1 cellular context compared by ENCODE assay signal in the genomic region with DNA sequence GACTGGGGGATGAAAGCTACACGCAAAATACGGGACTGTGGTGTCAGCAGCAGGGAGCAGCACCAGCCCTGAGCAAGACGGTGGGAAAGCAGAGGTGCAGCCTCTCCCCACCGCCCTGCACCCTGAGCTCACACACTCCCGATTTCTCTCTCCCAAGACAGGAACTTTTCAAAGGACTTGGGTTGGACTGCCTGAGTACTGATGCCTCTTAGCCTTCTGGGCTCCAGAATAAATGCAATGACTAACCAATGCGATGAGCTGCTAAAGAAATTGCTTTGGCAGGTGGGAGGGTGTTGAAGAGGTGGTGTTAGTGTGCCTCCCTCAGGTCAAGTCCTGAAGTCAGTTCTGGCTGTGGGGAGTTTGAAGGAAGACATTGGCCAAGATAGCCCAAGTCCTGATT.
TF ChIP-seq lines count a peak whose summit lies in the region.

No MANE protein-coding gene starts in this region.

TF ChIP-seq in Ishikawa, 13 proteins besides CTCF, POLR2A, EP300 and RAD21 (continued from another document):
- TF ChIP-seq, protein P1, sequence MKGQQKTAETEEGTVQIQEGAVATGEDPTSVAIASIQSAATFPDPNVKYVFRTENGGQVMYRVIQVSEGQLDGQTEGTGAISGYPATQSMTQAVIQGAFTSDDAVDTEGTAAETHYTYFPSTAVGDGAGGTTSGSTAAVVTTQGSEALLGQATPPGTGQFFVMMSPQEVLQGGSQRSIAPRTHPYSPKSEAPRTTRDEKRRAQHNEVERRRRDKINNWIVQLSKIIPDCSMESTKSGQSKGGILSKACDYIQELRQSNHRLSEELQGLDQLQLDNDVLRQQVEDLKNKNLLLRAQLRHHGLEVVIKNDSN (IDR thresholded peaks at IDR 0.05): no peak
- no peak for TF ChIP-seq NFIC (IDR thresholded peaks at IDR 0.05)
- TF ChIP-seq, protein P2, sequence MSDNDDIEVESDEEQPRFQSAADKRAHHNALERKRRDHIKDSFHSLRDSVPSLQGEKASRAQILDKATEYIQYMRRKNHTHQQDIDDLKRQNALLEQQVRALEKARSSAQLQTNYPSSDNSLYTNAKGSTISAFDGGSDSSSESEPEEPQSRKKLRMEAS (IDR thresholded peaks at IDR 0.05): no peak
TF ChIP-seq in Ishikawa: peak in this region for 0.
